In genomic region chr5:170860415-170860814, GRCh38 we compare ENCODE assay signal across 24 cellular contexts. TPM values are rescaled to one million over a fixed set of nuclear protein-coding genes. Genes with fewer than 3 reads are reported as not detected.
"Had no signal": no experiment of that assay in that cellular context is flagged by ENCODE, and none has a peak within 500 bp of the region (broad histone marks: within the 10 kb centered on the region; RNA-seq: fewer than 3 reads in every experiment).

No MANE protein-coding gene starts in this region.

- H3K9me3 ChIP-seq: colonic mucosa had no signal

- H3K4me3 Mint-ChIP-seq: central memory CD8-positive, alpha-beta T cell had no signal

- H3K4me2 ChIP-seq: smooth muscle cell had no signal

- H3K4me3 ChIP-seq: ascending aorta, breast epithelium, colonic mucosa, dorsolateral prefrontal cortex, esophagus squamous epithelium, gastrocnemius medialis, heart left ventricle, lower lobe of right lung, sigmoid colon, smooth muscle cell, thoracic aorta, upper lobe of right lung had no signal

- H3K27ac ChIP-seq: ascending aorta, breast epithelium, colonic mucosa, dorsolateral prefrontal cortex, esophagus squamous epithelium, gastrocnemius medialis, heart left ventricle, lower lobe of right lung, sigmoid colon, thoracic aorta, upper lobe of right lung, WERI-Rb-1 had no signal

- H3K4me1 Mint-ChIP-seq: central memory CD8-positive, alpha-beta T cell had no signal

- H3K27ac Mint-ChIP-seq: activated naive CD4-positive, alpha-beta T cell treated with anti-CD3 and anti-CD28 coated beads, Interleukin-2, amount 50 U/mL, for 72 hours; effector memory CD8-positive, alpha-beta T cell; naive thymus-derived CD8-positive, alpha-beta T cell had no signal

- DNase-seq: activated CD4-positive, alpha-beta T cell treated with anti-CD3 and anti-CD28 coated beads, Interleukin-2, amount 50 U/mL, for 1 hour; activated CD4-positive, CD25-positive, alpha-beta regulatory T cell treated with anti-CD3 and anti-CD28 coated beads, Interleukin-2, amount 50 U/mL, for 72 hours; activated T-cell treated with anti-CD3 and anti-CD28 coated beads, Interleukin-2, amount 50 U/mL, for 1 hour; colonic mucosa; dorsolateral prefrontal cortex; effector memory CD8-positive, alpha-beta T cell; esophagus squamous epithelium; gastrocnemius medialis; heart left ventricle; lower lobe of right lung; naive thymus-derived CD8-positive, alpha-beta T cell; occipital lobe; sigmoid colon; stimulated activated CD4-positive, alpha-beta T cell treated with anti-CD3 and anti-CD28 coated beads, Interleukin-2, amount 100 ng/mL, for 48 hours; stimulated activated naive CD4-positive, alpha-beta T cell; T-helper 1 cell; upper lobe of right lung; WERI-Rb-1 had no signal

- H3K27me3 ChIP-seq: ascending aorta, breast epithelium, colonic mucosa, sigmoid colon, upper lobe of right lung had no signal

- H3K36me3 ChIP-seq: ascending aorta, breast epithelium, colonic mucosa, esophagus squamous epithelium, gastrocnemius medialis, heart left ventricle, lower lobe of right lung, sigmoid colon, thoracic aorta, upper lobe of right lung had no signal

- H3K4me1 ChIP-seq: ascending aorta, breast epithelium, colonic mucosa, gastrocnemius medialis, lower lobe of right lung, upper lobe of right lung had no signal

RNA-seq across cellular contexts. Expression of gene RANBP17, which starts 1.4 kb away (rescaled TPM):
- total RNA-seq: activated naive CD4-positive, alpha-beta T cell treated with anti-CD3 and anti-CD28 coated beads, Interleukin-2, amount 50 U/mL, for 72 hours had no signal
